15 cellular contexts compared by ENCODE assay signal in the genomic region with DNA sequence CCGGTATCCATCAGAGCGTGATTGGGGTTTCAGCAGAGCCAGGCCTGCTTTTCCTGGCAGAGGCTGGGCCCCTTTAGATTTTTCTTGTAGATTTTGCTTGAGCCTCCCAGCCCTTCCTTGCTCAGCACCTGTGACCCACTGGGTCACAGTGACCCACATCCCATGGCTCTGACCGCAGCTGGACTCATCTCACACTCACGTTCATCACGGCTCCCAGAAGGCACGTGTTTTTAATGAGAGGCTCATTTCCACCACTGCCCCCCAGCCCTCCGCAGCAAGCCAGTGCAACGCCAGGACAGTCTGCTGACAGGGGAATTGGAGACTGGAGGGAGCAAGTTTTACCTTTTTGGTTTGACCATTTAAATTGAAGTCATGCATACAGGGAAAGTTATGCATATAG.
A peak's percentile ranks its signal among the peaks of the same experiment; 100 is the strongest.
DNase-seq lines count a peak whose midpoint lies in the region; ATAC-seq and TF ChIP-seq lines count a peak whose summit lies in the region.
"Had no signal": no experiment of that assay in that cellular context is flagged by ENCODE, and none has a peak within 500 bp of the region (broad histone marks: within the 10 kb centered on the region; RNA-seq: fewer than 3 reads in every experiment).

No MANE protein-coding gene starts in this region.

- peak overlapping the region in 8 of 11 experiments; percentile 6 to 64 (median 55); a peak in 15 of 22 replicates for H3K27ac ChIP-seq in BLaER1 treated with 17β-estradiol and CSF1 and Interleukin-3, amounts not matched to agents 10 nM and 100 nM
- peak overlapping the region; percentile 87 for H3K27ac ChIP-seq in skeletal muscle tissue (ENCODE audit: low read depth, low read length)
- H3K27ac ChIP-seq in colonic mucosa, result no peak overlapping the region
- H3K27ac ChIP-seq: HL-60, RWPE1, SJSA1 had no signal

- H3K9me3 ChIP-seq in BLaER1 treated with 17β-estradiol and CSF1 and Interleukin-3, amounts not matched to agents 10 nM and 100 nM (replicated peaks in 1 of 11), result peaks cover 0 to 5% (median 0%) of the 10 kb centered on the region in 11 experiments; a peak in 1 of 22 replicates
- H3K9me3 ChIP-seq in skeletal muscle tissue (ENCODE audit: control insufficient read depth in 3 of 3, low read length in 3 of 3), result no peaks in the 10 kb centered on the region
- H3K9me3 ChIP-seq in colonic mucosa, result no peaks in the 10 kb centered on the region
- H3K9me3 ChIP-seq: SJSA1 had no signal

- H3K27me3 Mint-ChIP-seq in HFFc6 (ENCODE audit: insufficient read depth), result no peaks in the 10 kb centered on the region; the same call in 1 of the 2 replicates
- H3K27me3 Mint-ChIP-seq: IgD-negative memory B cell had no signal

- H3K27ac Mint-ChIP-seq in HFFc6, result 0 out of 2 replicates have a peak overlapping the region, but pooled peaks have one; percentile 10
- H3K27ac Mint-ChIP-seq: IgD-negative memory B cell had no signal

- H4K20me1 ChIP-seq in BLaER1 treated with 17β-estradiol and CSF1 and Interleukin-3, amounts not matched to agents 10 nM and 100 nM, result peaks cover 0 to 98% (median 71%) of the 10 kb centered on the region in 11 experiments; a peak in 17 of 22 replicates

- no peak for ATAC-seq in HG03045 (IDR thresholded peaks at IDR 0.05; ENCODE audit: unreplicated experiment)

- H3K4me3 ChIP-seq in BLaER1 treated with 17β-estradiol and CSF1 and Interleukin-3, amounts not matched to agents 10 nM and 100 nM, result no peak overlapping the region
- H3K4me3 ChIP-seq in fibroblast of mammary gland (ENCODE audit: control insufficient read depth, low read depth, low read length) (no peak overlapping the region), skeletal muscle tissue (ENCODE audit: low read length in 3 of 3) (peak overlapping the region in 1 of 3 donors; percentile 13), colonic mucosa (no peak overlapping the region)
- H3K4me3 ChIP-seq: SJSA1 had no signal

- peaks cover 18% of the 10 kb centered on the region for H3K36me3 Mint-ChIP-seq in HFFc6 (ENCODE audit: low read depth)
- H3K36me3 Mint-ChIP-seq: IgD-negative memory B cell had no signal

- H3K4me1 Mint-ChIP-seq in HFFc6 (ENCODE audit: low read depth), result peaks cover 11% of the 10 kb centered on the region; the same call in 1 of the 2 replicates

- H3K9me3 Mint-ChIP-seq in HFFc6, result no peaks in the 10 kb centered on the region

- H3K4me1 ChIP-seq in BLaER1 treated with 17β-estradiol and CSF1 and Interleukin-3, amounts not matched to agents 10 nM and 100 nM, result peaks cover 71 to 100% (median 92%) of the 10 kb centered on the region in 10 experiments
- H3K4me1 ChIP-seq in skeletal muscle tissue (ENCODE audit: control insufficient read depth in 3 of 3, insufficient read depth in 3 of 3, low read length in 3 of 3) (peaks cover 16 to 30% (median 29%) of the 10 kb centered on the region in 3 donors), colonic mucosa (no peaks in the 10 kb centered on the region)

- peak overlapping the region in 8 of 11 experiments; percentile 9 to 59 (median 41); a peak in 11 of 22 replicates for H3K9ac ChIP-seq in BLaER1 treated with 17β-estradiol and CSF1 and Interleukin-3, amounts not matched to agents 10 nM and 100 nM
- H3K9ac ChIP-seq in skeletal muscle tissue (ENCODE audit: low read depth in 1 of 3, low read length in 3 of 3) (peak overlapping the region in 2 of 3 donors; percentile 55 to 72), colonic mucosa (ENCODE audit: low read depth in 2 of 2, low read length in 2 of 2) (no peak overlapping the region)

- peak overlapping the region; percentile 58 to 83 (median 70) for H3K4me2 ChIP-seq in BLaER1 treated with 17β-estradiol and CSF1 and Interleukin-3, amounts not matched to agents 10 nM and 100 nM

- peaks cover 0 to 16% (median 5%) of the 10 kb centered on the region in 11 experiments; a peak in 11 of 22 replicates for H3K36me3 ChIP-seq in BLaER1 treated with 17β-estradiol and CSF1 and Interleukin-3, amounts not matched to agents 10 nM and 100 nM
- H3K36me3 ChIP-seq in skeletal muscle tissue (ENCODE audit: control insufficient read depth in 3 of 3, insufficient read depth in 3 of 3, low read length in 3 of 3), result no peaks in the 10 kb centered on the region
- no peaks in the 10 kb centered on the region for H3K36me3 ChIP-seq in colonic mucosa

- H3K4me3 Mint-ChIP-seq in HFFc6, result no peak overlapping the region
- H3K4me3 Mint-ChIP-seq: IgD-negative memory B cell had no signal

- intact Hi-C loops in colonic mucosa (cut with DNase I), result no loop called here

- TF ChIP-seq CTCF in HFFc6 (IDR thresholded peaks at IDR 0.05) (no peak), fibroblast of mammary gland (conservative IDR thresholded peaks at IDR 0.05; ENCODE audit: control insufficient read depth, insufficient read depth, low read depth, low read length) (no peak), colonic mucosa (IDR thresholded peaks at IDR 0.05) (no peak)

- H3K27me3 ChIP-seq in BLaER1 treated with 17β-estradiol and CSF1 and Interleukin-3, amounts not matched to agents 10 nM and 100 nM, result no peaks in the 10 kb centered on the region
- H3K27me3 ChIP-seq in skeletal muscle tissue (ENCODE audit: control insufficient read depth in 3 of 3, insufficient read depth in 3 of 3, low read length in 3 of 3) (no peaks in the 10 kb centered on the region), colonic mucosa (no peaks in the 10 kb centered on the region)
- H3K27me3 ChIP-seq: SJSA1 had no signal

- DNase-seq in HFFc6 (no peak), fibroblast of mammary gland (ENCODE audit: low read depth) (peak; percentile 14), putamen (ENCODE audit: low spot score) (no peak), colonic mucosa (no peak)
- DNase-seq: COR-L47; HCEC 1CT; NCI-H187; NK-92 treated with Interleukin-12 subunit alpha and Interleukin-12 subunit beta, amount 100 ng/mL, for 24 hours had no signal

Comparison
In these comparisons a context has a peak if more than half of its experiments do, and no peak if none do; other contexts are left out.
1. H3K9ac ChIP-seq: peak in BLaER1 treated with 17β-estradiol and CSF1 and Interleukin-3, amounts not matched to agents 10 nM and 100 nM (8 of 11) and skeletal muscle tissue (2 of 3); none in colonic mucosa (0 of 2).